In the genomic region with DNA sequence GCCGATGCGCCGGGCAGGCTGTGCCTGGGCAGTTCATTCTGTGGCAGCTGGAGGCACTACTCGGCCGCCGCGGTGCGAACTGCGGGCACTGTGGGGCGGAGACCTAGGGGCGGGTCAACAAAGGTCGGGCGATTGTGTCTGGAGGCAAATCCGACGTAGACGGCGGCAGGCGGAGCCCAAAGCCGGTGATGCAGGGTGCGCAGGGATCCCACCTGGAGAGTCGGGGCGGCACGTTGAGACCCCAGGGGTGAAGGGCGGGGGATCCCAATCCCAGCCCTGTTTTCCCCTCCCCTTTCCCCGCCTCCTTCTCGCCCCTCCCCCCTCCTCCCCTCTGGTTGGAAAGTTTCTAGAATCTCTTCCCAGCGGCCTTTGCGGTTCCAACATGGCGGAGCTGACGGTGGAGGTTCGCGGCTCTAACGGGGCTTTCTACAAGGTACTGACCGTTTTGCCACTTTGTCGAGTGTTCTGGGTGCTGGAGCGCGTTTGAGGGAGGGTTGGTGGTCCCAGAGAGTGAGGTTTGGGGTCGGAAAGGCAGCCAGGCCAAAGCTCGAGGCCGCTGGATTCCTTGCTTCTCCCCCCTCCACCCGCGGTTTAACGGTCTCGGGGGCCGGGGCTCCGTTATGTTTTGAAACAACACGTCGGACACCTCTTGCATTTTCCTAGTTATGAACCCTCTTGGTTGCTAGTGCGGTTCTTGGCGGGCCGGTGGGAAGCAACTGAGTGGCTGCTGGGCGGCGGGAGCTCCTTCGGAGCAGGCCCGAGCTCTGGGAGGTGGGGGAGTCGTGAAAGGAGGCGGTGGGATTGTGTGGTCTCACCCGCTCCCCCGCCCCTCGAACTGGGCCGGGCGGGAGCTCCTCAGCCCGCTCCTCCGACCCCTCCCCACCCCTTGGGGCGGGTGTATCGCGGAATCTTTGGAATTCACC, we compare ENCODE assay signal across 8 cellular contexts. TPM values are rescaled to one million over a fixed set of nuclear protein-coding genes. Genes with fewer than 3 reads are reported as not detected.
DNase-seq lines count a peak whose midpoint lies in the region; ATAC-seq, FAIRE-seq and TF ChIP-seq lines count a peak whose summit lies in the region.

A gene (plus strand): TSS at position 367 of the 923 bp plus-strand sequence. CDS start 16 bp downstream, at position 383.

- H3K36me3 Mint-ChIP-seq in central memory CD8-positive, alpha-beta T cell (ENCODE audit: insufficient read depth), result peaks cover 16% of the 10 kb centered on the region

- H3K9me1 ChIP-seq in keratinocyte (ENCODE audit: control insufficient read depth, extremely low read depth, insufficient read depth, low read length), result no peaks in the 10 kb centered on the region

- DNase-seq in AG20443 (ENCODE audit: low spot score), result peak; percentile 94
- peak; percentile 95 for DNase-seq in NCI-H345 treated with DMSO at 0.1 percent for 48 hours (lab: John Stamatoyannopoulos, UW; ENCODE audit: unreplicated experiment)
- DNase-seq in activated CD4-positive, CD25-positive, alpha-beta regulatory T cell treated with anti-CD3 and anti-CD28 coated beads, Interleukin-2, amount 50 U/mL, for 16 hours (ENCODE audit: low read depth, low spot score), result peak; percentile 79
- DNase-seq in central memory CD8-positive, alpha-beta T cell (ENCODE audit: low spot score in 2 of 2), result peak; percentile 87
- DNase-seq in keratinocyte (ENCODE audit: low read depth, low spot score), result peak; percentile 26
- peak; percentile 95 for DNase-seq in stimulated activated CD4-positive, alpha-beta T cell treated with anti-CD3 and anti-CD28 coated beads, Interleukin-15, amount 100 ng/mL, for 24 hours

- H3K27me3 Mint-ChIP-seq in central memory CD8-positive, alpha-beta T cell, result no peaks in the 10 kb centered on the region

- H2AFZ ChIP-seq in keratinocyte (ENCODE audit: control insufficient read depth, low read length), result peak within 1 kb of the TSS; percentile 100

- peak; percentile 99 for ATAC-seq in GM19025 (IDR thresholded peaks at IDR 0.05; ENCODE audit: low read depth, unreplicated experiment)
- peak; percentile 98 for ATAC-seq in HG03342 (IDR thresholded peaks at IDR 0.05; ENCODE audit: unreplicated experiment)
- ATAC-seq in central memory CD8-positive, alpha-beta T cell (replicated peaks; ENCODE audit: extremely low read depth, poor library complexity, severe bottlenecking), result peak; percentile 94

- H3K27ac ChIP-seq in keratinocyte (ENCODE audit: control insufficient read depth, insufficient read depth, low read length), result peak within 1 kb of the TSS; percentile 97

- dilution Hi-C loops in keratinocyte (cut with MboI; ENCODE audit: extremely low pct_ligation_motif_present, low sequenced_read_pairs), result no loop called here

- peaks cover 46% of the 10 kb centered on the region for H3K4me1 Mint-ChIP-seq in central memory CD8-positive, alpha-beta T cell

- peak within 1 kb of the TSS; percentile 79 for H3K4me3 Mint-ChIP-seq in central memory CD8-positive, alpha-beta T cell

- peaks cover 7% of the 10 kb centered on the region for H4K20me1 ChIP-seq in keratinocyte (ENCODE audit: control insufficient read depth, extremely low read depth, insufficient read depth, low read length)

- FAIRE-seq in keratinocyte (lab: Jason Lieb, UNC), result no peak

- peak within 1 kb of the TSS; percentile 88 to 92 (median 92) for H3K4me3 ChIP-seq in keratinocyte (ENCODE audit: control insufficient read depth in 2 of 3, extremely low read depth in 1 of 3, insufficient read depth in 2 of 3, low read depth in 1 of 3, low read length in 3 of 3)

- H3K27me3 ChIP-seq in keratinocyte (ENCODE audit: control insufficient read depth, extremely low read depth, insufficient read depth, low read length), result no peaks in the 10 kb centered on the region

- peaks cover 15% of the 10 kb centered on the region for H3K4me1 ChIP-seq in keratinocyte (ENCODE audit: control insufficient read depth, extremely low read depth, insufficient read depth, low read length)

- peak within 1 kb of the TSS; percentile 83 for H3K4me2 ChIP-seq in keratinocyte (ENCODE audit: control insufficient read depth, extremely low read depth, insufficient read depth, low read depth, low read length)

- H3K9me3 ChIP-seq in keratinocyte (ENCODE audit: control insufficient read depth, low read depth, low read length), result no peaks in the 10 kb centered on the region

- TF ChIP-seq CTCF in keratinocyte (optimal IDR thresholded peaks at IDR 0.05 in 1 of 3, IDR thresholded peaks at IDR 0.05 in 1 of 3, conservative IDR thresholded peaks at IDR 0.05 in 1 of 3; ENCODE audit: extremely low read depth in 1 of 3, insufficient read depth in 2 of 3, low read length in 3 of 3), result peak; percentile 60 to 88 (median 69)

- no peaks in the 10 kb centered on the region for H3K9me3 Mint-ChIP-seq in central memory CD8-positive, alpha-beta T cell

- H3K36me3 ChIP-seq in keratinocyte (ENCODE audit: control insufficient read depth in 2 of 2, extremely low read depth in 1 of 2, insufficient read depth in 2 of 2, low read length in 2 of 2), result peaks cover 0 to 3% of the 10 kb centered on the region in 2 experiments

- H3K27ac Mint-ChIP-seq in central memory CD8-positive, alpha-beta T cell (ENCODE audit: low read depth), result peak within 1 kb of the TSS; percentile 97

- H3K9ac ChIP-seq in keratinocyte (ENCODE audit: control insufficient read depth, extremely low read depth, insufficient read depth, low read length), result peak within 1 kb of the TSS; percentile 99

- H3K79me2 ChIP-seq in keratinocyte (ENCODE audit: control insufficient read depth, insufficient read depth, low read length), result peaks cover 51% of the 10 kb centered on the region

RNA-seq across cellular contexts. Expression of the gene that starts here (rescaled TPM):
- 82.7 to 125 TPM (median 88.6 TPM) in 3 replicates for polyA plus RNA-seq in keratinocyte
- polyA plus RNA-seq in keratinocyte (2011; ENCODE audit: low read depth), result 194 TPM
- 85.7 and 105 TPM in 2 replicates for polyA plus RNA-seq in keratinocyte (2011; cell fraction: cytosol; rRNA removed)
- polyA plus RNA-seq in keratinocyte (2011; cell fraction: nucleus; rRNA removed), result 72.6 and 106 TPM in 2 replicates
- polyA plus RNA-seq in keratinocyte (2012; ENCODE audit: low replicate concordance), result 84.9 and 91.2 TPM in 2 replicates
- polyA minus RNA-seq in keratinocyte, result 38.1 to 154 TPM (median 84.0 TPM) in 3 replicates
- 72.5 TPM for polyA minus RNA-seq in keratinocyte (2011; cell fraction: cytosol; rRNA and poly(A)+ RNA removed)
- polyA minus RNA-seq in keratinocyte (2011; cell fraction: nucleus; rRNA and poly(A)+ RNA removed), result 51.5 and 80.5 TPM in 2 replicates

Comparison
In these comparisons a context has a peak if more than half of its experiments do, and no peak if none do; other contexts are left out.
1. Peak in every context shown above with its lines: DNase-seq, ATAC-seq, H3K4me3 ChIP-seq and H3K27ac ChIP-seq.
2. DNase-seq: peak in every context shown above with its lines; median percentile 95 in NCI-H345 treated with DMSO at 0.1 percent for 48 hours; 95 in stimulated activated CD4-positive, alpha-beta T cell treated with anti-CD3 and anti-CD28 coated beads, Interleukin-15, amount 100 ng/mL, for 24 hours; 94 in AG20443; 87 in central memory CD8-positive, alpha-beta T cell; 79 in activated CD4-positive, CD25-positive, alpha-beta regulatory T cell treated with anti-CD3 and anti-CD28 coated beads, Interleukin-2, amount 50 U/mL, for 16 hours; 26 in keratinocyte.